In genomic region chr4:167020410-167020809, GRCh38 we compare ENCODE assay signal across 9 cellular contexts.
DNase-seq lines count a peak whose midpoint lies in the region; ATAC-seq and TF ChIP-seq lines count a peak whose summit lies in the region.
"Had no signal": no experiment of that assay in that cellular context is flagged by ENCODE, and none has a peak within 500 bp of the region (broad histone marks: within the 10 kb centered on the region; RNA-seq: fewer than 3 reads in every experiment).

No MANE protein-coding gene starts in this region.

- POLR2A ChIA-PET in GM10248 (lab: Yijun Ruan, JAX), result no interaction called here

- intact Hi-C loops in tibial artery (cut with DNase I; ENCODE audit: low total_unique reads), result loop anchor here (5.0 kb wide), 1 partner anchor 272 kb away; no protein-coding TSS in a partner anchor

- TF ChIP-seq POLR2A in gastroesophageal sphincter (IDR thresholded peaks at IDR 0.05), result no peak

- CTCF ChIA-PET in GM10248 (lab: Yijun Ruan, JAX), result interaction anchor here (0.8 kb wide), 1 partner anchor 12 kb away, joined by 3 read pairs; no protein-coding TSS in a partner anchor

- H3K36me3 ChIP-seq in OCI-LY1 (ENCODE audit: insufficient read depth, low read length), result no peaks in the 10 kb centered on the region
- no peaks in the 10 kb centered on the region for H3K36me3 ChIP-seq in gastroesophageal sphincter
- H3K36me3 ChIP-seq in tibial artery, result no peaks in the 10 kb centered on the region

- H3K4me1 ChIP-seq in OCI-LY1 (ENCODE audit: insufficient read depth, low read length, severe bottlenecking) (peaks cover 19% of the 10 kb centered on the region), gastroesophageal sphincter (no peaks in the 10 kb centered on the region), tibial artery (no peaks in the 10 kb centered on the region)

- H2AFZ ChIP-seq in OCI-LY1 (ENCODE audit: low read length), result no peak overlapping the region

- WGBS in gastroesophageal sphincter (ENCODE audit: low coverage in 1 of 2), 2 donors, result 13% methylated on average over 1 of the region's 1 CpG; no CpG with 5 or more reads in 1 of the 2 donors

- H3K79me2 ChIP-seq in OCI-LY1 (ENCODE audit: insufficient read depth, low read length), result no peaks in the 10 kb centered on the region

- ATAC-seq in GM21367 (IDR thresholded peaks at IDR 0.05; ENCODE audit: unreplicated experiment) (peak; percentile 50), gastroesophageal sphincter (no peak)

- no peaks in the 10 kb centered on the region for H3K9me2 ChIP-seq in OCI-LY1 (ENCODE audit: low read depth, low read length)

- H4K20me1 ChIP-seq in OCI-LY1 (ENCODE audit: insufficient read depth, low read length), result no peaks in the 10 kb centered on the region

- no peaks in the 10 kb centered on the region for H3F3A ChIP-seq in OCI-LY1 (ENCODE audit: insufficient read depth, low read length)

- DNase-seq in AML-193 (lab: John Stamatoyannopoulos, UW) (peak; percentile 2 to 5), fibroblast of mammary gland (ENCODE audit: low read depth) (no peak), tibial artery (no peak), GM10248 (ENCODE audit: extremely low spot score) (no peak), foreskin fibroblast (no peak)

- no peak overlapping the region for H3K9ac ChIP-seq in OCI-LY1 (ENCODE audit: low read length)

- H3K4me2 ChIP-seq in OCI-LY1 (ENCODE audit: low read length), result no peak overlapping the region

- H3K27me3 ChIP-seq in OCI-LY1 (ENCODE audit: insufficient read depth, low read length) (no peaks in the 10 kb centered on the region), gastroesophageal sphincter (no peaks in the 10 kb centered on the region), tibial artery (no peaks in the 10 kb centered on the region)

- no peaks in the 10 kb centered on the region for H3K9me3 ChIP-seq in OCI-LY1 (ENCODE audit: low read length)
- no peaks in the 10 kb centered on the region for H3K9me3 ChIP-seq in gastroesophageal sphincter
- H3K9me3 ChIP-seq in tibial artery, result no peaks in the 10 kb centered on the region
- H3K9me3 ChIP-seq: Caco-2 had no signal

- TF ChIP-seq CTCF in OCI-LY1 (IDR thresholded peaks at IDR 0.05; ENCODE audit: low read length) (peak; percentile 52), fibroblast of mammary gland (conservative IDR thresholded peaks at IDR 0.05; ENCODE audit: control insufficient read depth, insufficient read depth, low read depth, low read length) (peak; percentile 32), gastroesophageal sphincter (IDR thresholded peaks at IDR 0.05) (no peak), tibial artery (IDR thresholded peaks at IDR 0.05) (no peak), GM10248 (IDR thresholded peaks at IDR 0.05; ENCODE audit: control extremely low read depth, extremely low read depth, low read depth, missing control alignments) (no peak), foreskin fibroblast (IDR thresholded peaks at IDR 0.05; ENCODE audit: low read depth, low read length) (no peak)

- H3K4me3 ChIP-seq in OCI-LY1 (ENCODE audit: low read depth, low read length, poor library complexity, severe bottlenecking) (no peak overlapping the region), fibroblast of mammary gland (ENCODE audit: control insufficient read depth, low read depth, low read length) (no peak overlapping the region), gastroesophageal sphincter (no peak overlapping the region), tibial artery (no peak overlapping the region), foreskin fibroblast (ENCODE audit: low read depth in 1 of 2, low read length in 2 of 2) (no peak overlapping the region)

- no peak for TF ChIP-seq EP300 in gastroesophageal sphincter (IDR thresholded peaks at IDR 0.05)

- H3K27ac ChIP-seq in OCI-LY1 (ENCODE audit: low read depth, low read length, poor library complexity, severe bottlenecking), result peak overlapping the region; percentile 14
- no peak overlapping the region for H3K27ac ChIP-seq in gastroesophageal sphincter
- H3K27ac ChIP-seq in tibial artery, result no peak overlapping the region

Comparison
In these comparisons a context has a peak if more than half of its experiments do, and no peak if none do; other contexts are left out.
1. DNase-seq: peak in AML-193 (2 of 2); none in fibroblast of mammary gland (single experiment), tibial artery (0 of 2), GM10248 (single experiment) and foreskin fibroblast (0 of 2).
2. CTCF ChIP-seq: peak in OCI-LY1 (single experiment) and fibroblast of mammary gland (single experiment); none in gastroesophageal sphincter (0 of 4), tibial artery (0 of 2), GM10248 (single experiment) and foreskin fibroblast (single experiment).